13 cellular contexts compared by ENCODE assay signal in genomic region chr11:12587333-12587997, GRCh38.
A peak's percentile ranks its signal among the peaks of the same experiment; 100 is the strongest.
DNase-seq lines count a peak whose midpoint lies in the region; ATAC-seq and TF ChIP-seq lines count a peak whose summit lies in the region.
"Had no signal": no experiment of that assay in that cellular context is flagged by ENCODE, and none has a peak within 500 bp of the region (broad histone marks: within the 10 kb centered on the region; RNA-seq: fewer than 3 reads in every experiment).

No MANE protein-coding gene starts in this region.

- in situ Hi-C loops in ACHN (cut with HindIII; ENCODE audit: low pct_ligation_motif_present, low pct_unique_long_range_greater_than_20kb, low sequenced_read_pairs) = no loop called here

- DNase-seq in ELR (ENCODE audit: low read depth) (peak; percentile 75), NCI-H69 (lab: John Stamatoyannopoulos, UW) (peak; percentile 39), osteoblast (ENCODE audit: insufficient read length, low spot score, missing footprints) (no peak), mucosa of descending colon (no peak), ACHN (no peak), activated T-cell treated with anti-CD3 and anti-CD28 coated beads for 4 hours (no peak), GDM1 (lab: John Stamatoyannopoulos, UW) (no peak)
- DNase-seq: activated CD4-positive, alpha-beta T cell treated with anti-CD3 and anti-CD28 coated beads for 1 hour; amniotic stem cell; natural killer cell; upper lobe of left lung had no signal

- no peak overlapping the region for H3K4me3 ChIP-seq in osteoblast (ENCODE audit: insufficient read depth, low read length)
- no peak overlapping the region for H3K4me3 ChIP-seq in mucosa of descending colon
- H3K4me3 ChIP-seq: gastroesophageal sphincter, upper lobe of left lung had no signal

- no peak overlapping the region for H3K27ac ChIP-seq in osteoblast (ENCODE audit: low read depth, low read length)
- H3K27ac ChIP-seq: upper lobe of left lung had no signal

- no peaks in the 10 kb centered on the region for H3K27me3 ChIP-seq in osteoblast (ENCODE audit: insufficient read depth, low read length)
- H3K27me3 ChIP-seq: gastroesophageal sphincter, upper lobe of left lung had no signal

- peak; percentile 95 for ATAC-seq in esophagus mucosa
- ATAC-seq in mucosa of descending colon = no peak
- ATAC-seq: gastroesophageal sphincter had no signal

- H3K4me1 ChIP-seq in osteoblast (ENCODE audit: insufficient read depth, low read length) (peaks cover 13% of the 10 kb centered on the region), mucosa of descending colon (ENCODE audit: low read depth) (no peaks in the 10 kb centered on the region)

- H3K4me2 ChIP-seq in osteoblast (ENCODE audit: insufficient read depth, low read length) = peak overlapping the region; percentile 4

- TF ChIP-seq CTCF in osteoblast (IDR thresholded peaks at IDR 0.05; ENCODE audit: extremely low read depth, low read depth, low read length) = no peak
- TF ChIP-seq CTCF in mucosa of descending colon (IDR thresholded peaks at IDR 0.05) = no peak

- H3K9me3 ChIP-seq in osteoblast (ENCODE audit: low read depth, low read length) = no peaks in the 10 kb centered on the region
- no peaks in the 10 kb centered on the region for H3K9me3 ChIP-seq in mucosa of descending colon
- H3K9me3 ChIP-seq: gastroesophageal sphincter, upper lobe of left lung had no signal

- no peaks in the 10 kb centered on the region for H4K20me1 ChIP-seq in osteoblast (ENCODE audit: insufficient read depth, low read length)

- H2AFZ ChIP-seq in osteoblast (ENCODE audit: low read length) = peak overlapping the region; percentile 56

- intact Hi-C loops in mucosa of descending colon (cut with DNase I, micrococcal nuclease) = no loop called here

- H3K36me3 ChIP-seq in osteoblast (ENCODE audit: insufficient read depth, low read length) (no peaks in the 10 kb centered on the region), mucosa of descending colon (ENCODE audit: low read depth) (no peaks in the 10 kb centered on the region)
- H3K36me3 ChIP-seq: gastroesophageal sphincter, upper lobe of left lung had no signal

- no peaks in the 10 kb centered on the region for H3K79me2 ChIP-seq in osteoblast (ENCODE audit: insufficient read depth, low read length)

Comparison
In these comparisons a context has a peak if more than half of its experiments do, and no peak if none do; other contexts are left out.
1. DNase-seq: peak in ELR (single experiment) and NCI-H69 (single experiment); none in osteoblast (single experiment), mucosa of descending colon (0 of 3), ACHN (single experiment), activated T-cell treated with anti-CD3 and anti-CD28 coated beads for 4 hours (single experiment) and GDM1 (single experiment).